In genomic region chr3:23421811-23422510, GRCh38 we compare ENCODE assay signal across 1 cellular context.
TF ChIP-seq lines count a peak whose summit lies in the region.

No MANE protein-coding gene starts in this region.

TF ChIP-seq in IMR-90, 13 proteins besides CTCF, POLR2A, EP300 and RAD21 (continued from another document):
- no peak for TF ChIP-seq RCOR1 (IDR thresholded peaks at IDR 0.05; ENCODE audit: insufficient replicate concordance, low read length)
- no peak for TF ChIP-seq BHLHE40 (IDR thresholded peaks at IDR 0.05; ENCODE audit: low read depth, low read length)
- no peak for TF ChIP-seq MAZ (IDR thresholded peaks at IDR 0.05; ENCODE audit: borderline replicate concordance, low read depth, low read length)
